In the genomic region with DNA sequence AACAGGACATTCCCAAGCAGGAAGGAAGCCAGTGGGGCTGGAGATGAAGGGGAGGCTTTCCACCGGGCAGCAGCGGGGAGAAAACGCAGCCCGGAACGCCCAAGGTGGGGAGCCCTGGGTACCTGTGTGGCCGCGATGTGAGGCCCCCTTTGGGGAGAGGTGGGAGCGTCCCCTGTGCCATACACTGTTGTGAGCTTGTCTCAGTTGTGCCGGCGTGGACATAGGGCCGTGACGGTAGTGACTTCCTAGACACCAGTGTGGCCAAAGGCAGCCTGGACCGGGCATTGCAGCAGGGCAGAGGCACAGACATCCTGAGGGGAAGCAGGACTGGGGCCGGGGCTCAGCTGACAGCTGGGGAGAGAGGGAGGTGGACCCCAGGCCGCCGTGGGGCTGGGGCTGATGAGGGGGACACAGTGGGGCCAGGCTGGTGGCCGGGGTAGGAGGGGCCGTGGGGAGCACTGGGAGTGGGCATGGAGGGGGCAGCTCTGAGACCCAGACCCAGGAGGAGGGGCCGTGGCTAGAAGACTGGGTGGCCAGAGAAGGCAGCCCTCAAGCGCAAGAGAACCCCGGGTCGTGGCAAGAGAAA, we compare ENCODE assay signal across 2 cellular contexts.
TF ChIP-seq lines count a peak whose summit lies in the region.

No MANE protein-coding gene starts in this region.

TF ChIP-seq in SK-N-SH, 30 proteins besides CTCF, POLR2A, EP300 and RAD21 (continued from another document):
- TF ChIP-seq, protein P1, sequence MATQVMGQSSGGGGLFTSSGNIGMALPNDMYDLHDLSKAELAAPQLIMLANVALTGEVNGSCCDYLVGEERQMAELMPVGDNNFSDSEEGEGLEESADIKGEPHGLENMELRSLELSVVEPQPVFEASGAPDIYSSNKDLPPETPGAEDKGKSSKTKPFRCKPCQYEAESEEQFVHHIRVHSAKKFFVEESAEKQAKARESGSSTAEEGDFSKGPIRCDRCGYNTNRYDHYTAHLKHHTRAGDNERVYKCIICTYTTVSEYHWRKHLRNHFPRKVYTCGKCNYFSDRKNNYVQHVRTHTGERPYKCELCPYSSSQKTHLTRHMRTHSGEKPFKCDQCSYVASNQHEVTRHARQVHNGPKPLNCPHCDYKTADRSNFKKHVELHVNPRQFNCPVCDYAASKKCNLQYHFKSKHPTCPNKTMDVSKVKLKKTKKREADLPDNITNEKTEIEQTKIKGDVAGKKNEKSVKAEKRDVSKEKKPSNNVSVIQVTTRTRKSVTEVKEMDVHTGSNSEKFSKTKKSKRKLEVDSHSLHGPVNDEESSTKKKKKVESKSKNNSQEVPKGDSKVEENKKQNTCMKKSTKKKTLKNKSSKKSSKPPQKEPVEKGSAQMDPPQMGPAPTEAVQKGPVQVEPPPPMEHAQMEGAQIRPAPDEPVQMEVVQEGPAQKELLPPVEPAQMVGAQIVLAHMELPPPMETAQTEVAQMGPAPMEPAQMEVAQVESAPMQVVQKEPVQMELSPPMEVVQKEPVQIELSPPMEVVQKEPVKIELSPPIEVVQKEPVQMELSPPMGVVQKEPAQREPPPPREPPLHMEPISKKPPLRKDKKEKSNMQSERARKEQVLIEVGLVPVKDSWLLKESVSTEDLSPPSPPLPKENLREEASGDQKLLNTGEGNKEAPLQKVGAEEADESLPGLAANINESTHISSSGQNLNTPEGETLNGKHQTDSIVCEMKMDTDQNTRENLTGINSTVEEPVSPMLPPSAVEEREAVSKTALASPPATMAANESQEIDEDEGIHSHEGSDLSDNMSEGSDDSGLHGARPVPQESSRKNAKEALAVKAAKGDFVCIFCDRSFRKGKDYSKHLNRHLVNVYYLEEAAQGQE (IDR thresholded peaks at IDR 0.05; ENCODE audit: low read depth, low read length): no peak
- TF ChIP-seq, protein P2, sequence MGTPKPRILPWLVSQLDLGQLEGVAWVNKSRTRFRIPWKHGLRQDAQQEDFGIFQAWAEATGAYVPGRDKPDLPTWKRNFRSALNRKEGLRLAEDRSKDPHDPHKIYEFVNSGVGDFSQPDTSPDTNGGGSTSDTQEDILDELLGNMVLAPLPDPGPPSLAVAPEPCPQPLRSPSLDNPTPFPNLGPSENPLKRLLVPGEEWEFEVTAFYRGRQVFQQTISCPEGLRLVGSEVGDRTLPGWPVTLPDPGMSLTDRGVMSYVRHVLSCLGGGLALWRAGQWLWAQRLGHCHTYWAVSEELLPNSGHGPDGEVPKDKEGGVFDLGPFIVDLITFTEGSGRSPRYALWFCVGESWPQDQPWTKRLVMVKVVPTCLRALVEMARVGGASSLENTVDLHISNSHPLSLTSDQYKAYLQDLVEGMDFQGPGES (IDR thresholded peaks at IDR 0.05; ENCODE audit: low read depth, low read length): no peak
- TF ChIP-seq RFX5 (IDR thresholded peaks at IDR 0.05; ENCODE audit: low read length) (no peak), GABPA (IDR thresholded peaks at IDR 0.05; ENCODE audit: low read depth) (no peak), SMC3 (IDR thresholded peaks at IDR 0.05; ENCODE audit: low read depth, low read length) (no peak), TCF12 (IDR thresholded peaks at IDR 0.05) (no peak), FOXJ3 (CRISPR knock-in tag; IDR thresholded peaks at IDR 0.05) (no peak), NFIC (IDR thresholded peaks at IDR 0.05; ENCODE audit: borderline replicate concordance) (no peak), YY1 (IDR thresholded peaks at IDR 0.05; ENCODE audit: low read depth) (no peak), GATA2 (CRISPR knock-in tag; IDR thresholded peaks at IDR 0.05) (no peak), FOSL2 (IDR thresholded peaks at IDR 0.05; ENCODE audit: borderline replicate concordance, low read depth) (no peak)
- TF ChIP-seq, protein P3, sequence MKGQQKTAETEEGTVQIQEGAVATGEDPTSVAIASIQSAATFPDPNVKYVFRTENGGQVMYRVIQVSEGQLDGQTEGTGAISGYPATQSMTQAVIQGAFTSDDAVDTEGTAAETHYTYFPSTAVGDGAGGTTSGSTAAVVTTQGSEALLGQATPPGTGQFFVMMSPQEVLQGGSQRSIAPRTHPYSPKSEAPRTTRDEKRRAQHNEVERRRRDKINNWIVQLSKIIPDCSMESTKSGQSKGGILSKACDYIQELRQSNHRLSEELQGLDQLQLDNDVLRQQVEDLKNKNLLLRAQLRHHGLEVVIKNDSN (IDR thresholded peaks at IDR 0.05; ENCODE audit: borderline replicate concordance, low read depth): no peak
- TF ChIP-seq, protein P4, sequence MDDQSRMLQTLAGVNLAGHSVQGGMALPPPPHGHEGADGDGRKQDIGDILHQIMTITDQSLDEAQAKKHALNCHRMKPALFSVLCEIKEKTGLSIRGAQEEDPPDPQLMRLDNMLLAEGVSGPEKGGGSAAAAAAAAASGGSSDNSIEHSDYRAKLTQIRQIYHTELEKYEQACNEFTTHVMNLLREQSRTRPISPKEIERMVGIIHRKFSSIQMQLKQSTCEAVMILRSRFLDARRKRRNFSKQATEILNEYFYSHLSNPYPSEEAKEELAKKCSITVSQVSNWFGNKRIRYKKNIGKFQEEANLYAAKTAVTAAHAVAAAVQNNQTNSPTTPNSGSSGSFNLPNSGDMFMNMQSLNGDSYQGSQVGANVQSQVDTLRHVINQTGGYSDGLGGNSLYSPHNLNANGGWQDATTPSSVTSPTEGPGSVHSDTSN (IDR thresholded peaks at IDR 0.05): no peak

TF ChIP-seq in SK-N-SH treated with all-trans-retinoic acid at 6 μM for 48 hours, 23 proteins besides CTCF, POLR2A, EP300 and RAD21:
- TF ChIP-seq, protein P5, sequence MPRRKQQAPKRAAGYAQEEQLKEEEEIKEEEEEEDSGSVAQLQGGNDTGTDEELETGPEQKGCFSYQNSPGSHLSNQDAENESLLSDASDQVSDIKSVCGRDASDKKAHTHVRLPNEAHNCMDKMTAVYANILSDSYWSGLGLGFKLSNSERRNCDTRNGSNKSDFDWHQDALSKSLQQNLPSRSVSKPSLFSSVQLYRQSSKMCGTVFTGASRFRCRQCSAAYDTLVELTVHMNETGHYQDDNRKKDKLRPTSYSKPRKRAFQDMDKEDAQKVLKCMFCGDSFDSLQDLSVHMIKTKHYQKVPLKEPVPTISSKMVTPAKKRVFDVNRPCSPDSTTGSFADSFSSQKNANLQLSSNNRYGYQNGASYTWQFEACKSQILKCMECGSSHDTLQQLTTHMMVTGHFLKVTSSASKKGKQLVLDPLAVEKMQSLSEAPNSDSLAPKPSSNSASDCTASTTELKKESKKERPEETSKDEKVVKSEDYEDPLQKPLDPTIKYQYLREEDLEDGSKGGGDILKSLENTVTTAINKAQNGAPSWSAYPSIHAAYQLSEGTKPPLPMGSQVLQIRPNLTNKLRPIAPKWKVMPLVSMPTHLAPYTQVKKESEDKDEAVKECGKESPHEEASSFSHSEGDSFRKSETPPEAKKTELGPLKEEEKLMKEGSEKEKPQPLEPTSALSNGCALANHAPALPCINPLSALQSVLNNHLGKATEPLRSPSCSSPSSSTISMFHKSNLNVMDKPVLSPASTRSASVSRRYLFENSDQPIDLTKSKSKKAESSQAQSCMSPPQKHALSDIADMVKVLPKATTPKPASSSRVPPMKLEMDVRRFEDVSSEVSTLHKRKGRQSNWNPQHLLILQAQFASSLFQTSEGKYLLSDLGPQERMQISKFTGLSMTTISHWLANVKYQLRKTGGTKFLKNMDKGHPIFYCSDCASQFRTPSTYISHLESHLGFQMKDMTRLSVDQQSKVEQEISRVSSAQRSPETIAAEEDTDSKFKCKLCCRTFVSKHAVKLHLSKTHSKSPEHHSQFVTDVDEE (CRISPR knock-in tag; IDR thresholded peaks at IDR 0.05): no peak
- TF ChIP-seq TCF4 (CRISPR knock-in tag; IDR thresholded peaks at IDR 0.05; ENCODE audit: borderline replicate concordance): no peak
- TF ChIP-seq, protein P6, sequence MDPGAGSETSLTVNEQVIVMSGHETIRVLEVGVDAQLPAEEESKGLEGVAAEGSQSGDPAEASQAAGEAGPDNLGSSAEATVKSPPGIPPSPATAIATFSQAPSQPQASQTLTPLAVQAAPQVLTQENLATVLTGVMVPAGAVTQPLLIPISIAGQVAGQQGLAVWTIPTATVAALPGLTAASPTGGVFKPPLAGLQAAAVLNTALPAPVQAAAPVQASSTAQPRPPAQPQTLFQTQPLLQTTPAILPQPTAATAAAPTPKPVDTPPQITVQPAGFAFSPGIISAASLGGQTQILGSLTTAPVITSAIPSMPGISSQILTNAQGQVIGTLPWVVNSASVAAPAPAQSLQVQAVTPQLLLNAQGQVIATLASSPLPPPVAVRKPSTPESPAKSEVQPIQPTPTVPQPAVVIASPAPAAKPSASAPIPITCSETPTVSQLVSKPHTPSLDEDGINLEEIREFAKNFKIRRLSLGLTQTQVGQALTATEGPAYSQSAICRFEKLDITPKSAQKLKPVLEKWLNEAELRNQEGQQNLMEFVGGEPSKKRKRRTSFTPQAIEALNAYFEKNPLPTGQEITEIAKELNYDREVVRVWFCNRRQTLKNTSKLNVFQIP (CRISPR knock-in tag; IDR thresholded peaks at IDR 0.05; ENCODE audit: borderline replicate concordance, low read depth): no peak
- no peak for TF ChIP-seq PPARA (CRISPR knock-in tag; IDR thresholded peaks at IDR 0.05; ENCODE audit: borderline replicate concordance)
